Comparison of ENCODE assay signal across 8 cellular contexts in the genomic region with DNA sequence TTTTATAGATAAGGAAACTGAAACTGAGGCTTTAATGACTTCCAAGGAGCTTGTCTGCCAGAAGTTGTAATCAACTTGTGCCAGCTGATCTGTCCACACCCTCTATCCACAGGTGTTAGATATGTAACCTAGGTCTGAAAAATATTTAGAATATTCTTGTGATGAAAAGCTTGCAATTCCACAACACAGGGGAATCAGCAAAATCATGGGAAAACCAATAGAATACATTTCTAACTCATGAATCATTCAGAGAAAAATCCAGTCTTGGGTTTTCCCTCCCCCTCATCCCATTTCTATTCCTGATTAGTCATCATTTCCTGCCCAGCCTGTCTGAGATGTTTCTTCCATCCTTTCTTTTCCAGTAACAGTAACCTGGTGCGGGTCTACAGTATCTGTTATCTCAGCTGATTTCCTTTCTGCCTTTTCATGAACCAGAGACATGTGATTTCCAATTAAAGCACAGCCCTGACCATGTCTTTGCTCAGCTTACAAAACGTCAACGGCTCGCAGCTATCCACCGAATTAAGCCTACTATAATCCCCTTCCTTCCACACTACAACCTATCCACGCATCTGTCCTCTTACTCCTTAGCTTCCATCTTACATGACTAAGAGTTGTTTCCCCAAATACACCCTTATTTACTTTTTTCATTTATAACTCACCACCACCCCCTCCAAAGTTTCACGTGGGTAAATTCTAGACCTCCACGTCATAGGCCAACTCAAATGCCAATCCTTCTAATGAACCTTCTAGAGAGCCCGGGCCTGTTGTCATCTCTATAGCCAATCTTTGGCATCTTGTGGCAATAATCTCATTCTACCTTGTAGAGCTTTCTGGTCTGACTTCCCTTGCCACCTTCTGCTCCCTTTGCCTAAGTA.
DNase-seq lines count a peak whose midpoint lies in the region; TF ChIP-seq lines count a peak whose summit lies in the region.

No MANE protein-coding gene starts in this region.

- H3K4me1 ChIP-seq in HEK293 (ENCODE audit: control insufficient read depth, insufficient read depth, low read length) = peaks cover 7% of the 10 kb centered on the region
- H3K4me1 ChIP-seq in iPS-15b (ENCODE audit: control insufficient read depth, insufficient read depth, low read length) = peaks cover 28% of the 10 kb centered on the region

- POLR2A ChIA-PET in HEK293 (lab: Yijun Ruan, JAX) = interaction anchor here (0.5 to 1.9 kb wide), 13 partner anchors 9 to 439 kb away, joined by 3 to 6 read pairs (median 4); a partner anchor contains a TSS

- H3K27ac ChIP-seq in HEK293 (ENCODE audit: extremely low read depth, low read depth, low read length) (peak overlapping the region; percentile 90), skin epidermis (peak overlapping the region in 20 of 21 experiments; percentile 83 to 99 (median 94))

- H3K4me3 ChIP-seq in HEK293 (ENCODE audit: low read depth, low read length) = peak overlapping the region; percentile 28
- peak overlapping the region; percentile 73 for H3K4me3 ChIP-seq in astrocyte of the cerebellum (ENCODE audit: low read depth, low read length)
- peak overlapping the region; percentile 80 for H3K4me3 ChIP-seq in iPS-15b (ENCODE audit: low read depth, low read length)
- H3K4me3 ChIP-seq in skin epidermis = peak overlapping the region; percentile 70 to 93 (median 80)

- peaks cover 39% of the 10 kb centered on the region for H3K4me1 Mint-ChIP-seq in activated naive CD4-positive, alpha-beta T cell treated with anti-CD3 and anti-CD28 coated beads, Interleukin-2, amount 10 ng/mL, durations not matched to agents 7 days and 5 days

- peak overlapping the region; percentile 94 for H3K27ac Mint-ChIP-seq in activated naive CD4-positive, alpha-beta T cell treated with anti-CD3 and anti-CD28 coated beads, Interleukin-2, amount 10 ng/mL, durations not matched to agents 7 days and 5 days

- CTCF ChIA-PET in activated naive CD4-positive, alpha-beta T cell treated with anti-CD3 and anti-CD28 coated beads, Interleukin-2, amount 10 ng/mL, durations not matched to agents 7 days and 5 days (lab: Charles Lee) = interaction anchor here (0.5 to 3.3 kb wide), 2 partner anchors 16 to 19 kb away, joined by 3 to 16 read pairs; no protein-coding TSS in a partner anchor
- CTCF ChIA-PET in HEK293 (lab: Yijun Ruan, JAX) = interaction anchor here (0.6 to 1.3 kb wide), 2 partner anchors 16 to 282 kb away, joined by 3 read pairs; no protein-coding TSS in a partner anchor

- no peak for DNase-seq in activated naive CD4-positive, alpha-beta T cell treated with anti-CD3 and anti-CD28 coated beads, Interleukin-2, amount 10 ng/mL, durations not matched to agents 7 days and 5 days
- no peak for DNase-seq in activated naive CD4-positive, alpha-beta T cell treated with Interleukin-2 at 50 U/mL for 16 hours
- DNase-seq in NCI-H82 treated with DMSO at 0.1 percent for 48 hours (lab: John Stamatoyannopoulos, UW; ENCODE audit: unreplicated experiment) (peak; percentile 79), astrocyte of the cerebellum (ENCODE audit: low read depth) (peak; percentile 91), KG1 (lab: John Stamatoyannopoulos, UW) (no peak)

- no peak for TF ChIP-seq CTCF in HEK293 (tag by site-specific recombination; IDR thresholded peaks at IDR 0.05)
- no peak for TF ChIP-seq CTCF in astrocyte of the cerebellum (IDR thresholded peaks at IDR 0.05; ENCODE audit: low read depth, low read length, missing control alignments)

- in situ Hi-C loops in astrocyte of the cerebellum (cut with HindIII; ENCODE audit: low sequenced_read_pairs) = no loop called here

- peaks cover 5% of the 10 kb centered on the region for H3K36me3 Mint-ChIP-seq in activated naive CD4-positive, alpha-beta T cell treated with anti-CD3 and anti-CD28 coated beads, Interleukin-2, amount 10 ng/mL, durations not matched to agents 7 days and 5 days

- peak overlapping the region; percentile 78 for H3K4me3 Mint-ChIP-seq in activated naive CD4-positive, alpha-beta T cell treated with anti-CD3 and anti-CD28 coated beads, Interleukin-2, amount 10 ng/mL, durations not matched to agents 7 days and 5 days

- no peak overlapping the region for H3K9ac ChIP-seq in iPS-15b (ENCODE audit: low read depth, low read length)

- no peaks in the 10 kb centered on the region for H3K27me3 ChIP-seq in iPS-15b (ENCODE audit: control insufficient read depth, insufficient read depth, low read length)

- H3K36me3 ChIP-seq in HEK293 (ENCODE audit: control insufficient read depth in 2 of 2, insufficient read depth in 1 of 2, low read length in 2 of 2) = peaks cover 0 to 4% of the 10 kb centered on the region in 2 experiments; a peak in 1 of 3 replicates
- H3K36me3 ChIP-seq in iPS-15b (ENCODE audit: control insufficient read depth, insufficient read depth, low read length) = no peaks in the 10 kb centered on the region

- H3K9me3 ChIP-seq in HEK293 (ENCODE audit: control insufficient read depth, insufficient read depth, low read depth, low read length) = no peaks in the 10 kb centered on the region
- no peaks in the 10 kb centered on the region for H3K9me3 ChIP-seq in iPS-15b (ENCODE audit: control insufficient read depth, insufficient read depth, low read length)

- no peaks in the 10 kb centered on the region for H3K27me3 Mint-ChIP-seq in activated naive CD4-positive, alpha-beta T cell treated with anti-CD3 and anti-CD28 coated beads, Interleukin-2, amount 10 ng/mL, durations not matched to agents 7 days and 5 days

- no peaks in the 10 kb centered on the region for H3K9me3 Mint-ChIP-seq in activated naive CD4-positive, alpha-beta T cell treated with anti-CD3 and anti-CD28 coated beads, Interleukin-2, amount 10 ng/mL, durations not matched to agents 7 days and 5 days

TF ChIP-seq in HEK293, 187 proteins besides CTCF, POLR2A, EP300 and RAD21 (continues in another document):
- TF ChIP-seq ZNF747 (tag by site-specific recombination; IDR thresholded peaks at IDR 0.05) = no peak
- peak; percentile 52; the same call in 1 of the 2 replicates for TF ChIP-seq ZNF24 (tag by site-specific recombination; IDR thresholded peaks at IDR 0.05)
- TF ChIP-seq ZNF600 (tag by site-specific recombination; IDR thresholded peaks at IDR 0.05) = 0 out of 2 replicates have a peak, but pooled peaks have one; percentile 15
- TF ChIP-seq SP3 (tag by site-specific recombination; IDR thresholded peaks at IDR 0.05) = peak; percentile 18; the same call in 1 of the 2 replicates
- TF ChIP-seq ZNF366 (tag by site-specific recombination; conservative IDR thresholded peaks at IDR 0.05) = peak; percentile 49; the same call in 1 of the 2 replicates
- TF ChIP-seq ZNF121 (tag by site-specific recombination; IDR thresholded peaks at IDR 0.05) = no peak
- peak; percentile 69; the same call in 1 of the 2 replicates for TF ChIP-seq SCRT2 (tag by site-specific recombination; IDR thresholded peaks at IDR 0.05)
- no peak for TF ChIP-seq GLIS2 (tag by site-specific recombination; IDR thresholded peaks at IDR 0.05)
- no peak for TF ChIP-seq ZNF664 (tag by site-specific recombination; IDR thresholded peaks at IDR 0.05)
- TF ChIP-seq, protein P1, sequence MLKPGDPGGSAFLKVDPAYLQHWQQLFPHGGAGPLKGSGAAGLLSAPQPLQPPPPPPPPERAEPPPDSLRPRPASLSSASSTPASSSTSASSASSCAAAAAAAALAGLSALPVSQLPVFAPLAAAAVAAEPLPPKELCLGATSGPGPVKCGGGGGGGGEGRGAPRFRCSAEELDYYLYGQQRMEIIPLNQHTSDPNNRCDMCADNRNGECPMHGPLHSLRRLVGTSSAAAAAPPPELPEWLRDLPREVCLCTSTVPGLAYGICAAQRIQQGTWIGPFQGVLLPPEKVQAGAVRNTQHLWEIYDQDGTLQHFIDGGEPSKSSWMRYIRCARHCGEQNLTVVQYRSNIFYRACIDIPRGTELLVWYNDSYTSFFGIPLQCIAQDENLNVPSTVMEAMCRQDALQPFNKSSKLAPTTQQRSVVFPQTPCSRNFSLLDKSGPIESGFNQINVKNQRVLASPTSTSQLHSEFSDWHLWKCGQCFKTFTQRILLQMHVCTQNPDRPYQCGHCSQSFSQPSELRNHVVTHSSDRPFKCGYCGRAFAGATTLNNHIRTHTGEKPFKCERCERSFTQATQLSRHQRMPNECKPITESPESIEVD (tag by site-specific recombination; IDR thresholded peaks at IDR 0.05) = 0 out of 2 replicates have a peak, but pooled peaks have one; percentile 42
- 0 out of 2 replicates have a peak, but pooled peaks have one; percentile 18 for TF ChIP-seq WT1 (tag by site-specific recombination; IDR thresholded peaks at IDR 0.05)
- no peak for TF ChIP-seq ZNF138 (tag by site-specific recombination; IDR thresholded peaks at IDR 0.05; ENCODE audit: borderline replicate concordance)
- peak; percentile 56 for TF ChIP-seq SP7 (tag by site-specific recombination; IDR thresholded peaks at IDR 0.05)
- peak; percentile 41 for TF ChIP-seq ZEB2 (tag by site-specific recombination; IDR thresholded peaks at IDR 0.05)
- TF ChIP-seq ZNF629 (tag by site-specific recombination; IDR thresholded peaks at IDR 0.05) = peak; percentile 44; the same call in 1 of the 2 replicates
- TF ChIP-seq KLF10 (tag by site-specific recombination; IDR thresholded peaks at IDR 0.05) = peak; percentile 73
- TF ChIP-seq SP2 (tag by site-specific recombination; IDR thresholded peaks at IDR 0.05) = peak; percentile 30; the same call in 1 of the 2 replicates
- TF ChIP-seq ZNF549 (tag by site-specific recombination; IDR thresholded peaks at IDR 0.05) = no peak
- TF ChIP-seq ZNF341 (tag by site-specific recombination; IDR thresholded peaks at IDR 0.05; ENCODE audit: low read depth) = peak; percentile 24; the same call in 1 of the 2 replicates
- peak; percentile 89 for TF ChIP-seq PRDM1 (tag by site-specific recombination; IDR thresholded peaks at IDR 0.05)
- no peak for TF ChIP-seq KLF1 (tag by site-specific recombination; IDR thresholded peaks at IDR 0.05)
- peak; percentile 81 for TF ChIP-seq ZBTB17 (tag by site-specific recombination; IDR thresholded peaks at IDR 0.05)
- no peak for TF ChIP-seq HOXD13 (CRISPR knock-in tag; IDR thresholded peaks at IDR 0.05; ENCODE audit: borderline replicate concordance)
- TF ChIP-seq, protein P2, sequence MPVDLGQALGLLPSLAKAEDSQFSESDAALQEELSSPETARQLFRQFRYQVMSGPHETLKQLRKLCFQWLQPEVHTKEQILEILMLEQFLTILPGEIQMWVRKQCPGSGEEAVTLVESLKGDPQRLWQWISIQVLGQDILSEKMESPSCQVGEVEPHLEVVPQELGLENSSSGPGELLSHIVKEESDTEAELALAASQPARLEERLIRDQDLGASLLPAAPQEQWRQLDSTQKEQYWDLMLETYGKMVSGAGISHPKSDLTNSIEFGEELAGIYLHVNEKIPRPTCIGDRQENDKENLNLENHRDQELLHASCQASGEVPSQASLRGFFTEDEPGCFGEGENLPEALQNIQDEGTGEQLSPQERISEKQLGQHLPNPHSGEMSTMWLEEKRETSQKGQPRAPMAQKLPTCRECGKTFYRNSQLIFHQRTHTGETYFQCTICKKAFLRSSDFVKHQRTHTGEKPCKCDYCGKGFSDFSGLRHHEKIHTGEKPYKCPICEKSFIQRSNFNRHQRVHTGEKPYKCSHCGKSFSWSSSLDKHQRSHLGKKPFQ (tag by site-specific recombination; IDR thresholded peaks at IDR 0.05) = no peak

Comparison
In these comparisons a context has a peak if more than half of its experiments do, and no peak if none do; other contexts are left out.
1. DNase-seq: peak in NCI-H82 treated with DMSO at 0.1 percent for 48 hours (single experiment) and astrocyte of the cerebellum (single experiment); none in activated naive CD4-positive, alpha-beta T cell treated with anti-CD3 and anti-CD28 coated beads, Interleukin-2, amount 10 ng/mL, durations not matched to agents 7 days and 5 days (single experiment), activated naive CD4-positive, alpha-beta T cell treated with Interleukin-2 at 50 U/mL for 16 hours (single experiment) and KG1 (single experiment).
2. H3K4me3 ChIP-seq: peak in every context shown above with its lines; median percentile 80 in iPS-15b; 80 in skin epidermis; 73 in astrocyte of the cerebellum; 28 in HEK293.